In genomic region chr4:88456757-88457306, GRCh38 we compare ENCODE assay signal across 8 cellular contexts. TPM values are rescaled to one million over a fixed set of nuclear protein-coding genes. Genes with fewer than 3 reads are reported as not detected.
A peak's percentile ranks its signal among the peaks of the same experiment; 100 is the strongest.
DNase-seq lines count a peak whose midpoint lies in the region; ATAC-seq, FAIRE-seq and TF ChIP-seq lines count a peak whose summit lies in the region.

TSS of gene HERC5 (plus strand) at chr4:88457119. CDS start at chr4:88457270, 151 bp downstream.

- H3K36me3 ChIP-seq in adipocyte (ENCODE audit: control insufficient read depth, insufficient read depth, low read length, severe bottlenecking) (no peaks in the 10 kb centered on the region), upper lobe of right lung (no peaks in the 10 kb centered on the region)

- TF ChIP-seq POLR2A in H54 (IDR thresholded peaks at IDR 0.05; ENCODE audit: low read depth, low read length), result no peak

- DNase-seq in GM03348 (ENCODE audit: low spot score) (peak; percentile 91), H54 (ENCODE audit: insufficient read length, low spot score) (peak; percentile 72), LoVo (ENCODE audit: low spot score) (peak; percentile 83), SW480 (ENCODE audit: low spot score) (peak; percentile 90), adipocyte (ENCODE audit: low read depth) (peak; percentile 93), left cardiac atrium (peak; percentile 96), posterior cingulate gyrus (peak; percentile 52 to 96 (median 72)), upper lobe of right lung (peak; percentile 93)

- peak; percentile 64 for TF ChIP-seq CTCF in upper lobe of right lung (IDR thresholded peaks at IDR 0.05)

- peak; percentile 89 for FAIRE-seq in H54 (lab: Jason Lieb, UNC)

- peak within 1 kb of the TSS; percentile 79 for H3K27ac ChIP-seq in upper lobe of right lung

- H3K9ac ChIP-seq in adipocyte (ENCODE audit: low read length), result peak within 1 kb of the TSS; percentile 58

- H3K4me3 ChIP-seq in adipocyte (ENCODE audit: low read length), result peak within 1 kb of the TSS; percentile 87
- peak within 1 kb of the TSS; percentile 74 for H3K4me3 ChIP-seq in upper lobe of right lung

- H3K4me1 ChIP-seq in adipocyte (ENCODE audit: control insufficient read depth, insufficient read depth, low read length), result no peaks in the 10 kb centered on the region
- peaks cover 5% of the 10 kb centered on the region for H3K4me1 ChIP-seq in upper lobe of right lung

- intact Hi-C loops in left cardiac atrium (cut with DNase I), result loop anchor here (10.0 kb wide), 2 partner anchors 62 to 82 kb away; partner anchors contain the start of gene HERC6 (in 1 of the 2)
- intact Hi-C loops in posterior cingulate gyrus (cut with DNase I), result loop anchor here (1.0 to 5.0 kb wide), 4 partner anchors 60 to 238 kb away; partner anchors contain the start of genes HERC6 and PPM1K
- intact Hi-C loops in upper lobe of right lung (cut with DNase I), result no loop called here

- ATAC-seq in left cardiac atrium, result peak; percentile 94 to 97
- ATAC-seq in upper lobe of right lung, result peak; percentile 96

- H3K27me3 ChIP-seq in adipocyte (replicated peaks; ENCODE audit: control insufficient read depth, insufficient read depth, low read length), result no peaks in the 10 kb centered on the region
- no peaks in the 10 kb centered on the region for H3K27me3 ChIP-seq in upper lobe of right lung

- H3K9me3 ChIP-seq in adipocyte (ENCODE audit: control insufficient read depth, low read length), result no peaks in the 10 kb centered on the region
- H3K9me3 ChIP-seq in upper lobe of right lung, result no peaks in the 10 kb centered on the region

RNA-seq across cellular contexts. Expression of gene HERC5, which starts in this region (rescaled TPM):
- total RNA-seq in left cardiac atrium, result 1 to 10 TPM; 2.4 to 3.7 TPM
- total RNA-seq in upper lobe of right lung, result 18.4 TPM

Comparison
In these comparisons a context has a peak if more than half of its experiments do, and no peak if none do; other contexts are left out.
1. Peak in every context shown above with its lines: DNase-seq, ATAC-seq, H3K4me3 ChIP-seq and H3K27ac ChIP-seq.